ENCODE assay signal across 8 cellular contexts in the genomic region with DNA sequence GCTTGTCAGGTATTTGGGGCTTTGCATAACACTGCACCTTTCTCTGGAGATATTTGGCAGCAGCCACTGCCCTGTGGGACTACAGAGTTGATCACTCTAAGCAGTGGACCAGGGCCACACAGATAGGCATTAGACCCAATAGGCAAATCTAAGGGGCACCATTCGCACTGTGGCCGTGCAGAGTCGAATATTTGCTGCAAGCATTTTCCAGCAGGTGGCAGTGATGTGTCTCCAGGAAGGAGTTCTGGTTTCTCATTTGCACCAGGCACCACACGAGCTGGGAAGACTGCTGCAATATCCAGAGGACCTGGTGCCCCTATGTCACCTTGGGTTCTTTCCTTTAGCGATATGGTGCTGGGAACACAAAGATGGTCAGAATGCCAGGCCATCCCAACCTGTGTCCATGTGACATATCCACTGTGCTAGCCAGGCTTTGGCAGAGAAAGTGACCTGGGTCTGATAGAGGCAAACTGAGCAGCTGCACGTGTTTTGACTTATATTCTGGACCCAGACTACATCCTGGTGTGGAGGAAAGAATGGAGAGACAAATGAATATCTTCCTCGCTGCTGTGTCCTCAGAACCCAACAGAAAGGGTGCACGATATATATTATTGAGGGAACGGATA.
DNase-seq lines count a peak whose midpoint lies in the region; ATAC-seq and TF ChIP-seq lines count a peak whose summit lies in the region.

No MANE protein-coding gene starts in this region.

- CTCF ChIA-PET in BJ (lab: Yijun Ruan, JAX): interaction anchor here (0.7 to 7.5 kb wide), 16 partner anchors 8 to 237 kb away, joined by 3 to 103 read pairs (median 4); no protein-coding TSS in a partner anchor

- WGBS in lung, 2 donors: 57% methylated on average over 9 of the region's 9 CpGs

- H3K36me3 ChIP-seq in BJ (ENCODE audit: control insufficient read depth, insufficient read depth, low read length) (no peaks in the 10 kb centered on the region), lung (ENCODE audit: control insufficient read depth in 2 of 2, insufficient read depth in 2 of 2, low read length in 2 of 2) (no peaks in the 10 kb centered on the region)

- no peak overlapping the region for H3K27ac ChIP-seq in lung (ENCODE audit: low read depth in 1 of 2, low read length in 1 of 2)

- no peaks in the 10 kb centered on the region for H3K27me3 ChIP-seq in BJ (ENCODE audit: control insufficient read depth, insufficient read depth, low read length)
- H3K27me3 ChIP-seq in lung (ENCODE audit: control insufficient read depth, insufficient read depth): no peaks in the 10 kb centered on the region

- no peak for DNase-seq in BJ (ENCODE audit: low read depth)
- peak; percentile 16 for DNase-seq in GM19238 (ENCODE audit: insufficient read length, low spot score)
- DNase-seq in NCI-H82 (lab: John Stamatoyannopoulos, UW): peak; percentile 73
- peak; percentile 51 for DNase-seq in cerebellar cortex (ENCODE audit: low spot score)
- peak; percentile 39 for DNase-seq in lung (ENCODE audit: low spot score)

- no peak overlapping the region for H3K4me3 ChIP-seq in BJ (ENCODE audit: low read depth, low read length)
- no peak overlapping the region for H3K4me3 ChIP-seq in lung

- POLR2A ChIA-PET in BJ (lab: Charles Lee): no interaction called here

- H3K4me1 ChIP-seq in lung (ENCODE audit: control insufficient read depth in 2 of 2, insufficient read depth in 2 of 2, low read length in 2 of 2): peaks cover 0 to 3% of the 10 kb centered on the region in 2 donors

- TF ChIP-seq CTCF in BJ (IDR thresholded peaks at IDR 0.05; ENCODE audit: insufficient read depth, low read depth, low read length) (peak; percentile 51), lung (IDR thresholded peaks at IDR 0.05; ENCODE audit: control extremely low read depth, extremely low read depth) (peak; percentile 30)

- peaks cover 0 to 5% of the 10 kb centered on the region in 2 donors for H3K9me3 ChIP-seq in lung (ENCODE audit: control insufficient read depth in 2 of 2, insufficient read depth in 1 of 2, low read length in 1 of 2)

- ATAC-seq in lung (ENCODE audit: insufficient read depth, low FRiP score) (no peak), GM18517 (IDR thresholded peaks at IDR 0.05; ENCODE audit: unreplicated experiment) (no peak), HG03097 (IDR thresholded peaks at IDR 0.05; ENCODE audit: low FRiP score, unreplicated experiment) (no peak), GM18909 (IDR thresholded peaks at IDR 0.05; ENCODE audit: poor library complexity, unreplicated experiment) (no peak)
